ENCODE assay signal across 28 cellular contexts in the genomic region with DNA sequence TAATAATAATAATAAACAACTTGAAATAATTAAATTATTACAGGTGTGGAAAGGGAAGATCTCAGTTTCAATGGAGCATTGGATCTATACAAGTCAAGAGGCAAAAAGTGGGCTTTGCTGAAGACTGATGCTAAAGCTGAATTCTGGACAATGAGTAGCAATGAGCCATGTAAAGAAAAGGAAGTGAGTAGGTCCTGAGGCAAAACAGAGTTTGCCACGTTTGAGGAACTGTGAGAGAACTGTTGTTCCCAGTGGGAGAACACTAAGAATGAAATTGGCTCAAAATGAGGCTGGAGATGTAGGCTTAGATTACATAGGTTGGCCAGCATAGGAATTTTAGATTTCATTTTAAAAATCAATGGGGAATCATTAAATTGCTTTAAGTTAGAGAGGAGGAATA. TPM values are rescaled to one million over a fixed set of nuclear protein-coding genes. Genes with fewer than 3 reads are reported as not detected.
"Had no signal": no experiment of that assay in that cellular context is flagged by ENCODE, and none has a peak within 500 bp of the region (broad histone marks: within the 10 kb centered on the region; RNA-seq: fewer than 3 reads in every experiment).

No MANE protein-coding gene starts in this region.

- H3K27ac Mint-ChIP-seq: activated CD4-positive, alpha-beta T cell treated with anti-CD3 and anti-CD28 coated beads, Interleukin-2, amount 10 ng/mL, durations not matched to agents 7 days and 5 days; activated CD8-positive, alpha-beta T cell treated with anti-CD3 and anti-CD28 coated beads, Interleukin-2, amount 10 ng/mL, durations not matched to agents 7 days and 5 days; activated naive CD4-positive, alpha-beta T cell treated with anti-CD3 and anti-CD28 coated beads, Interleukin-2, amount 50 U/mL, for 24 hours; activated naive CD8-positive, alpha-beta T cell treated with anti-CD3 and anti-CD28 coated beads, Interleukin-2, amount 10 ng/mL, durations not matched to agents 7 days and 5 days; activated T-cell treated with anti-CD3 and anti-CD28 coated beads, Interleukin-2, amount 50 U/mL, for 24 hours; activated T-helper 2 cell treated with anti-CD3 and anti-CD28 coated beads, Interferon-gamma antibody, Interleukin-2, Interleukin-4, amounts not matched to agents 10 μg/mL and 5 μg/mL and 100 μg/mL, durations not matched to agents 14 hours and 24 hours and 36 hours had no signal

- DNase-seq: activated CD4-positive, alpha-beta T cell treated with anti-CD3 and anti-CD28 coated beads, Interleukin-2, amount 10 ng/mL, durations not matched to agents 7 days and 5 days; activated CD4-positive, alpha-beta T cell treated with anti-CD3 and anti-CD28 coated beads, Interleukin-2, amount 50 U/mL, for 48 hours; activated CD4-positive, CD25-positive, alpha-beta regulatory T cell; activated CD8-positive, alpha-beta T cell treated with anti-CD3 and anti-CD28 coated beads, Interleukin-2, amount 10 ng/mL, durations not matched to agents 7 days and 5 days; activated gamma-delta T cell; activated naive CD4-positive, alpha-beta T cell treated with Interleukin-2 at 50 U/mL for 16 hours; activated naive CD8-positive, alpha-beta T cell treated with anti-CD3 and anti-CD28 coated beads, Interleukin-2, amount 10 ng/mL, durations not matched to agents 7 days and 5 days; activated T-cell treated with anti-CD3 and anti-CD28 coated beads, Interleukin-2, amount 50 U/mL, for 24 hours; body of pancreas; NCI-H1048; NCI-H1105 treated with DMSO at 0.1 percent for 48 hours; NCI-H1436; NCI-H1694 treated with DMSO at 0.1 percent for 48 hours; NCI-H2029; NCI-H2107; NCI-H2171; NCI-H510A; NCI-H526; NCI-H748 treated with DMSO at 0.1 percent for 48 hours; NK-92 treated with Interleukin-12 subunit alpha and Interleukin-12 subunit beta, amount 100 ng/mL, for 24 hours; PC-9; SIG-M5; SW 1271; T-helper 9 cell; WERI-Rb-1 had no signal

- H3K4me1 Mint-ChIP-seq: activated CD4-positive, alpha-beta T cell treated with anti-CD3 and anti-CD28 coated beads, Interleukin-2, amount 10 ng/mL, durations not matched to agents 7 days and 5 days had no signal

- H3K9me3 Mint-ChIP-seq: activated CD4-positive, alpha-beta T cell treated with anti-CD3 and anti-CD28 coated beads, Interleukin-2, amount 10 ng/mL, durations not matched to agents 7 days and 5 days; activated naive CD4-positive, alpha-beta T cell treated with anti-CD3 and anti-CD28 coated beads, Interleukin-2, amount 50 U/mL, for 24 hours; activated T-cell treated with anti-CD3 and anti-CD28 coated beads, Interleukin-2, amount 50 U/mL, for 24 hours; activated T-helper 2 cell treated with anti-CD3 and anti-CD28 coated beads, Interferon-gamma antibody, Interleukin-2, Interleukin-4, amounts not matched to agents 10 μg/mL and 5 μg/mL and 100 μg/mL, durations not matched to agents 14 hours and 24 hours and 36 hours had no signal

- H3K36me3 Mint-ChIP-seq: activated naive CD4-positive, alpha-beta T cell treated with anti-CD3 and anti-CD28 coated beads, Interleukin-2, amount 50 U/mL, for 24 hours; activated naive CD8-positive, alpha-beta T cell treated with anti-CD3 and anti-CD28 coated beads, Interleukin-2, amount 10 ng/mL, durations not matched to agents 7 days and 5 days had no signal

- H3K4me3 Mint-ChIP-seq: activated CD4-positive, alpha-beta T cell treated with anti-CD3 and anti-CD28 coated beads, Interleukin-2, amount 10 ng/mL, durations not matched to agents 7 days and 5 days; activated CD8-positive, alpha-beta T cell treated with anti-CD3 and anti-CD28 coated beads, Interleukin-2, amount 10 ng/mL, durations not matched to agents 7 days and 5 days; activated naive CD4-positive, alpha-beta T cell treated with anti-CD3 and anti-CD28 coated beads, Interleukin-2, amount 50 U/mL, for 24 hours; activated naive CD8-positive, alpha-beta T cell treated with anti-CD3 and anti-CD28 coated beads, Interleukin-2, amount 10 ng/mL, durations not matched to agents 7 days and 5 days; activated T-cell treated with anti-CD3 and anti-CD28 coated beads, Interleukin-2, amount 50 U/mL, for 24 hours had no signal

- ATAC-seq: activated CD8-positive, alpha-beta T cell treated with anti-CD3 and anti-CD28 coated beads, Interleukin-2, amount 10 ng/mL, durations not matched to agents 7 days and 5 days; body of pancreas; Right ventricle myocardium inferior had no signal

RNA-seq across cellular contexts. Expression of a gene that starts 33.9 kb away (rescaled TPM):
- total RNA-seq: activated naive CD8-positive, alpha-beta T cell treated with anti-CD3 and anti-CD28 coated beads, Interleukin-2, amount 10 ng/mL, durations not matched to agents 7 days and 5 days had no signal
